18 cellular contexts compared by ENCODE assay signal in the genomic region with DNA sequence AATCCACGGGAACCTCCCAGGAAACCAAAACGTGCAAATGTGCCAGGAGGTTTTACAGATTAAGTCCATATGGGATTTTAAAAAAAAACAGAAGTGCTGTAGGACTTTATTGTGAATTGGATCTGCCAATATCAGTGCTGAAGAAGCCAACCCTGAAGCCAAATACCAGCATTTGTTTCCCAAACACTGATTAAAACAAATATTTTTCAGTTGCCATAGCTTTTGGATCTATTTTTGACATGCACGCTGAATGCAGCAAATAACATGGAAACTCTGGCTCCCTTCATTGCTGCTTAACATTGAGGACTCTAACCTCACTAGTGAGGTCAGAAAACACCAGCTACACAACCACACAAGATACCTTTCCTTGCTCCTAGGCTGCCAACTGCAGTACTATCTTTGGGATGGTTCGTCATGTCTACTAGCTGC. TPM values are rescaled to one million over a fixed set of nuclear protein-coding genes. Genes with fewer than 3 reads are reported as not detected.
DNase-seq lines count a peak whose midpoint lies in the region; ATAC-seq and TF ChIP-seq lines count a peak whose summit lies in the region.
"Had no signal": no experiment of that assay in that cellular context is flagged by ENCODE, and none has a peak within 500 bp of the region (broad histone marks: within the 10 kb centered on the region; RNA-seq: fewer than 3 reads in every experiment).

No MANE protein-coding gene starts in this region.

- no peak overlapping the region for H4K91ac ChIP-seq in mesenchymal stem cell (ENCODE audit: low read length)

- no peak overlapping the region for H3K14ac ChIP-seq in mesenchymal stem cell (ENCODE audit: low read length in 2 of 2)

- ATAC-seq in natural killer cell: no peak
- ATAC-seq in natural killer cell treated with Interleukin-12 subunit alpha and Interleukin-12 subunit beta and Interleukin-15 and Interleukin-18, amount 100 ng/mL, for 72 hours: no peak
- ATAC-seq in HG03571 (IDR thresholded peaks at IDR 0.05; ENCODE audit: unreplicated experiment): no peak
- ATAC-seq: activated CD4-positive, alpha-beta T cell treated with anti-CD3 and anti-CD28 coated beads for 36 hours; HCT116 had no signal

- H2BK120ac ChIP-seq in mesenchymal stem cell (ENCODE audit: low read depth, low read length): no peak overlapping the region

- WGBS in mesenchymal stem cell: 94% methylated on average over 3 of the region's 4 CpGs

- no peaks in the 10 kb centered on the region for H3K9me3 Mint-ChIP-seq in natural killer cell
- H3K9me3 Mint-ChIP-seq in natural killer cell treated with Interleukin-12 subunit alpha and Interleukin-12 subunit beta and Interleukin-15 and Interleukin-18, amount 100 ng/mL, for 72 hours: no peaks in the 10 kb centered on the region
- H3K9me3 Mint-ChIP-seq: activated T-helper 2 cell treated with anti-CD3 and anti-CD28 coated beads, Interferon-gamma antibody, Interleukin-2, Interleukin-4, amounts not matched to agents 10 μg/mL and 5 μg/mL and 100 μg/mL, durations not matched to agents 14 hours and 24 hours and 36 hours had no signal

- H3K9ac ChIP-seq in endocrine pancreas (ENCODE audit: control insufficient read depth, insufficient read depth, low read length): no peak overlapping the region
- peak overlapping the region; percentile 74 for H3K9ac ChIP-seq in mesenchymal stem cell (ENCODE audit: low read length)

- H2BK15ac ChIP-seq in mesenchymal stem cell (ENCODE audit: low read depth, poor library complexity, severe bottlenecking): no peak overlapping the region

- no peaks in the 10 kb centered on the region for H3K79me1 ChIP-seq in mesenchymal stem cell (replicated peaks; ENCODE audit: low read length, poor library complexity, severe bottlenecking)

- H3K27ac ChIP-seq in mesenchymal stem cell (ENCODE audit: low read length, poor library complexity, severe bottlenecking): no peak overlapping the region
- H3K27ac ChIP-seq: epithelial cell of prostate had no signal

- no peak overlapping the region for H2AK5ac ChIP-seq in mesenchymal stem cell (ENCODE audit: low read length, severe bottlenecking)

- H3K4me1 Mint-ChIP-seq in natural killer cell: peaks cover 0 to 10% of the 10 kb centered on the region in 2 donors
- H3K4me1 Mint-ChIP-seq in natural killer cell treated with Interleukin-12 subunit alpha and Interleukin-12 subunit beta and Interleukin-15 and Interleukin-18, amount 100 ng/mL, for 72 hours (ENCODE audit: low read depth in 2 of 2): peaks cover 3 to 9% of the 10 kb centered on the region in 2 donors
- H3K4me1 Mint-ChIP-seq: activated CD4-positive, alpha-beta T cell treated with anti-CD3 and anti-CD28 coated beads for 36 hours had no signal

- H3K4me3 Mint-ChIP-seq in natural killer cell: peak overlapping the region; percentile 70
- H3K4me3 Mint-ChIP-seq in natural killer cell treated with Interleukin-12 subunit alpha and Interleukin-12 subunit beta and Interleukin-15 and Interleukin-18, amount 100 ng/mL, for 72 hours: no peak overlapping the region
- H3K4me3 Mint-ChIP-seq: activated CD4-positive, alpha-beta T cell treated with anti-CD3 and anti-CD28 coated beads for 36 hours had no signal

- peak overlapping the region; percentile 38 for H3K4me3 ChIP-seq in endocrine pancreas (ENCODE audit: control insufficient read depth, insufficient read depth, low read length)
- H3K4me3 ChIP-seq in mesenchymal stem cell (ENCODE audit: insufficient read depth in 1 of 2, low read depth in 1 of 2, low read length in 2 of 2): peak overlapping the region in 1 of 2 experiments; percentile 63
- H3K4me3 ChIP-seq: smooth muscle cell had no signal

- no peak overlapping the region for H3K4ac ChIP-seq in mesenchymal stem cell (ENCODE audit: low read depth in 1 of 2, low read length in 2 of 2)

- no peaks in the 10 kb centered on the region for H3K36me3 Mint-ChIP-seq in natural killer cell
- no peaks in the 10 kb centered on the region for H3K36me3 Mint-ChIP-seq in natural killer cell treated with Interleukin-12 subunit alpha and Interleukin-12 subunit beta and Interleukin-15 and Interleukin-18, amount 100 ng/mL, for 72 hours

- no peak overlapping the region for H2BK5ac ChIP-seq in mesenchymal stem cell (ENCODE audit: low read depth, low read length, poor library complexity, severe bottlenecking)

- H2AFZ ChIP-seq in mesenchymal stem cell (ENCODE audit: low read depth, low read length): no peak overlapping the region

- no peak for TF ChIP-seq CTCF in natural killer cell (IDR thresholded peaks at IDR 0.05)

- H3K18ac ChIP-seq in mesenchymal stem cell (ENCODE audit: low read depth in 1 of 2, low read length in 2 of 2): no peak overlapping the region

- no peak overlapping the region for H3K23ac ChIP-seq in mesenchymal stem cell (ENCODE audit: low read length in 2 of 2)

- H4K8ac ChIP-seq in mesenchymal stem cell (ENCODE audit: low read length): no peak overlapping the region

- intact Hi-C loops in natural killer cell (cut with micrococcal nuclease): no loop called here
- intact Hi-C loops in posterior cingulate gyrus (cut with DNase I): no loop called here

- peak overlapping the region in 1 of 2 donors; percentile 77 for H3K27ac Mint-ChIP-seq in natural killer cell
- no peak overlapping the region for H3K27ac Mint-ChIP-seq in natural killer cell treated with Interleukin-12 subunit alpha and Interleukin-12 subunit beta and Interleukin-15 and Interleukin-18, amount 100 ng/mL, for 72 hours
- H3K27ac Mint-ChIP-seq: activated CD4-positive, alpha-beta T cell treated with anti-CD3 and anti-CD28 coated beads for 36 hours; activated T-helper 2 cell treated with anti-CD3 and anti-CD28 coated beads, Interferon-gamma antibody, Interleukin-2, Interleukin-4, amounts not matched to agents 10 μg/mL and 5 μg/mL and 100 μg/mL, durations not matched to agents 14 hours and 24 hours and 36 hours had no signal

- DNase-seq in natural killer cell (no peak), mesenchymal stem cell (peak; percentile 29), hypothalamus (lab: John Stamatoyannopoulos, UW) (no peak), posterior cingulate gyrus (no peak), cerebellum (ENCODE audit: low spot score) (no peak)
- no peak for DNase-seq in natural killer cell treated with Interleukin-12 subunit alpha and Interleukin-12 subunit beta and Interleukin-15 and Interleukin-18, amount 100 ng/mL, for 72 hours (ENCODE audit: low spot score)
- DNase-seq: activated CD4-positive, alpha-beta T cell treated with anti-CD3 and anti-CD28 coated beads for 36 hours; NCI-H1092; NCI-H526 treated with DMSO at 0.1 percent for 48 hours; upper lobe of left lung had no signal

- H3K4me2 ChIP-seq in mesenchymal stem cell (ENCODE audit: low read length, poor library complexity, severe bottlenecking): no peak overlapping the region
- H3K4me2 ChIP-seq: smooth muscle cell had no signal

- peaks cover 5 to 7% of the 10 kb centered on the region in 2 donors for H3K27me3 Mint-ChIP-seq in natural killer cell (ENCODE audit: low read depth in 2 of 2)
- peaks cover 0 to 7% of the 10 kb centered on the region in 2 donors for H3K27me3 Mint-ChIP-seq in natural killer cell treated with Interleukin-12 subunit alpha and Interleukin-12 subunit beta and Interleukin-15 and Interleukin-18, amount 100 ng/mL, for 72 hours

- H3K9me3 ChIP-seq in endocrine pancreas (ENCODE audit: control insufficient read depth, low read length) (no peaks in the 10 kb centered on the region), mesenchymal stem cell (ENCODE audit: control insufficient read depth, low read length) (no peaks in the 10 kb centered on the region)
- H3K9me3 ChIP-seq: upper lobe of left lung had no signal

- H3K27me3 ChIP-seq in endocrine pancreas (ENCODE audit: control insufficient read depth, insufficient read depth, low read length) (no peaks in the 10 kb centered on the region), mesenchymal stem cell (ENCODE audit: control insufficient read depth in 1 of 2, insufficient read depth in 1 of 2, low read length in 2 of 2) (no peaks in the 10 kb centered on the region)
- H3K27me3 ChIP-seq: upper lobe of left lung had no signal

- H3K4me1 ChIP-seq in endocrine pancreas (ENCODE audit: control insufficient read depth, insufficient read depth, low read length) (no peaks in the 10 kb centered on the region), mesenchymal stem cell (ENCODE audit: control insufficient read depth, insufficient read depth, low read depth, low read length) (peaks cover 8% of the 10 kb centered on the region)

- no peak overlapping the region for H2BK12ac ChIP-seq in mesenchymal stem cell (ENCODE audit: low read length in 2 of 2)

- H3K36me3 ChIP-seq in endocrine pancreas (ENCODE audit: control insufficient read depth, insufficient read depth, low read length) (no peaks in the 10 kb centered on the region), mesenchymal stem cell (ENCODE audit: control insufficient read depth in 1 of 2, insufficient read depth in 2 of 2, low read depth in 1 of 2, low read length in 2 of 2) (no peaks in the 10 kb centered on the region)
- H3K36me3 ChIP-seq: upper lobe of left lung had no signal

RNA-seq across cellular contexts. Expression of gene SIK2, which starts 28.4 kb away (rescaled TPM):
- 10 to 100 TPM in 1 of 3 donors, 1 to 10 TPM in 2; 7.1 to 14.3 (median 8.4) TPM for total RNA-seq in natural killer cell
- total RNA-seq in natural killer cell treated with Interleukin-12 subunit alpha and Interleukin-12 subunit beta and Interleukin-15 and Interleukin-18, amount 100 ng/mL, for 72 hours: 1 to 10 TPM; 8.1 to 8.8 TPM
- 8.1 TPM for polyA plus RNA-seq in mesenchymal stem cell (2013, experiment 1 of 2)
- 8.1 TPM for polyA plus RNA-seq in mesenchymal stem cell (2013, experiment 2 of 2)
- total RNA-seq in cerebellum: 15.5 TPM

RNA-seq across cellular contexts. Expression of gene LAYN, which starts 33.3 kb away (rescaled TPM):
- total RNA-seq in natural killer cell (1 to 10 TPM in 1 of 3 donors, under 1 TPM in 1, not detected in 1; 0.94 to 1.8 TPM), cerebellum (1.9 TPM)
- under 1 TPM; 0.52 to 0.67 TPM for total RNA-seq in natural killer cell treated with Interleukin-12 subunit alpha and Interleukin-12 subunit beta and Interleukin-15 and Interleukin-18, amount 100 ng/mL, for 72 hours
- polyA plus RNA-seq in mesenchymal stem cell (2013, experiment 1 of 2): 41.2 TPM
- polyA plus RNA-seq in mesenchymal stem cell (2013, experiment 2 of 2): 40.6 TPM

RNA-seq across cellular contexts. Expression of gene HOATZ, which starts 59.3 kb away (rescaled TPM):
- total RNA-seq in natural killer cell (not detected), cerebellum (not detected)
- total RNA-seq in natural killer cell treated with Interleukin-12 subunit alpha and Interleukin-12 subunit beta and Interleukin-15 and Interleukin-18, amount 100 ng/mL, for 72 hours: not detected
- 0.07 TPM for polyA plus RNA-seq in mesenchymal stem cell (2013, experiment 1 of 2)
- polyA plus RNA-seq in mesenchymal stem cell (2013, experiment 2 of 2): 0.07 TPM
- total RNA-seq: activated CD4-positive, alpha-beta T cell treated with anti-CD3 and anti-CD28 coated beads for 36 hours; activated T-helper 2 cell treated with anti-CD3 and anti-CD28 coated beads, Interferon-gamma antibody, Interleukin-2, Interleukin-4, amounts not matched to agents 10 μg/mL and 5 μg/mL and 100 μg/mL, durations not matched to agents 14 hours and 24 hours and 36 hours; bronchial epithelial cell; HT1080 had no signal
